In genomic region chr18:3297025-3297984, GRCh38 we compare ENCODE assay signal across 1 cellular context.
TF ChIP-seq lines count a peak whose summit lies in the region.

No MANE protein-coding gene starts in this region.

TF ChIP-seq in HepG2, 621 proteins besides CTCF, POLR2A, EP300 and RAD21 (continued from another document and continues in another):
- TF ChIP-seq LBX2 (CRISPR knock-in tag; IDR thresholded peaks at IDR 0.05; ENCODE audit: borderline replicate concordance) (no peak), NFYB (CRISPR knock-in tag; IDR thresholded peaks at IDR 0.05) (no peak), ZNF839 (CRISPR knock-in tag; IDR thresholded peaks at IDR 0.05; ENCODE audit: borderline replicate concordance) (no peak), ZMAT5 (CRISPR knock-in tag; IDR thresholded peaks at IDR 0.05; ENCODE audit: borderline replicate concordance, low read depth) (no peak), ZNF468 (CRISPR knock-in tag; IDR thresholded peaks at IDR 0.05) (no peak), KAT7 (CRISPR knock-in tag; IDR thresholded peaks at IDR 0.05; ENCODE audit: borderline replicate concordance) (peak; percentile 50; the same call in 1 of the 2 replicates), HNRNPL (IDR thresholded peaks at IDR 0.05; ENCODE audit: low read depth, low read length) (0 out of 2 replicates have a peak, but pooled peaks have one; percentile 47), ZNF841 (CRISPR knock-in tag; IDR thresholded peaks at IDR 0.05; ENCODE audit: borderline replicate concordance) (no peak), ZNF33A (CRISPR knock-in tag; IDR thresholded peaks at IDR 0.05; ENCODE audit: borderline replicate concordance) (no peak), ZNF235 (CRISPR knock-in tag; IDR thresholded peaks at IDR 0.05; ENCODE audit: borderline replicate concordance) (no peak), SETDB1 (CRISPR knock-in tag; IDR thresholded peaks at IDR 0.05; ENCODE audit: borderline replicate concordance) (no peak), TAF15 (IDR thresholded peaks at IDR 0.05; ENCODE audit: low read depth, low read length, poor library complexity, severe bottlenecking) (no peak), ZNF503 (CRISPR knock-in tag; IDR thresholded peaks at IDR 0.05) (0 out of 2 replicates have a peak, but pooled peaks have one; percentile 19), FOXP4 (CRISPR knock-in tag; IDR thresholded peaks at IDR 0.05) (peak; percentile 62), REST (IDR thresholded peaks at IDR 0.05; ENCODE audit: borderline replicate concordance in 1 of 2, low read depth in 1 of 2, low read length in 2 of 2) (peak in 1 of 2 experiments; percentile 58; a peak in 1 of 4 replicates), PAXIP1 (CRISPR knock-in tag; conservative IDR thresholded peaks at IDR 0.05) (peak; percentile 42), ZNF713 (CRISPR knock-in tag; IDR thresholded peaks at IDR 0.05) (no peak), EEA1 (CRISPR knock-in tag; IDR thresholded peaks at IDR 0.05; ENCODE audit: borderline replicate concordance) (no peak), SRY (CRISPR knock-in tag; IDR thresholded peaks at IDR 0.05) (peak; percentile 27; the same call in 1 of the 2 replicates), KDM5A (IDR thresholded peaks at IDR 0.05; ENCODE audit: borderline replicate concordance, low read length) (peak; percentile 90), ZNF230 (CRISPR knock-in tag; IDR thresholded peaks at IDR 0.05) (0 out of 2 replicates have a peak, but pooled peaks have one; percentile 38), ZNF552 (CRISPR knock-in tag; IDR thresholded peaks at IDR 0.05; ENCODE audit: borderline replicate concordance) (no peak), ZNF549 (CRISPR knock-in tag; IDR thresholded peaks at IDR 0.05) (no peak), HOXA3 (CRISPR knock-in tag; IDR thresholded peaks at IDR 0.05) (peak; percentile 90), ZNF333 (CRISPR knock-in tag; IDR thresholded peaks at IDR 0.05; ENCODE audit: borderline replicate concordance) (no peak), ZNF629 (CRISPR knock-in tag; conservative IDR thresholded peaks at IDR 0.05) (0 out of 2 replicates have a peak, but pooled peaks have one; percentile 36), ZIK1 (CRISPR knock-in tag; IDR thresholded peaks at IDR 0.05; ENCODE audit: borderline replicate concordance, low read depth) (0 out of 2 replicates have a peak, but pooled peaks have one; percentile 33), CEBPG (CRISPR knock-in tag; IDR thresholded peaks at IDR 0.05) (peak; percentile 84), ERF (CRISPR knock-in tag; IDR thresholded peaks at IDR 0.05) (peak; percentile 60; the same call in 1 of the 2 replicates), MEF2D (CRISPR knock-in tag; IDR thresholded peaks at IDR 0.05) (no peak), SIN3A (IDR thresholded peaks at IDR 0.05; ENCODE audit: borderline replicate concordance, low read depth, low read length) (peak; percentile 64; the same call in 1 of the 2 replicates), ZNF30 (CRISPR knock-in tag; IDR thresholded peaks at IDR 0.05) (no peak), ZBTB38 (CRISPR knock-in tag; IDR thresholded peaks at IDR 0.05) (peak; percentile 31; the same call in 1 of the 2 replicates), HOXA5 (CRISPR knock-in tag; IDR thresholded peaks at IDR 0.05) (peak; percentile 57; the same call in 1 of the 2 replicates), ZNF451 (CRISPR knock-in tag; IDR thresholded peaks at IDR 0.05) (no peak), KLF9 (CRISPR knock-in tag; IDR thresholded peaks at IDR 0.05; ENCODE audit: low read depth) (no peak), CCDC6 (CRISPR knock-in tag; IDR thresholded peaks at IDR 0.05) (0 out of 2 replicates have a peak, but pooled peaks have one; percentile 25), SNAI1 (CRISPR knock-in tag; IDR thresholded peaks at IDR 0.05; ENCODE audit: borderline replicate concordance) (no peak)
- TF ChIP-seq, protein P1, sequence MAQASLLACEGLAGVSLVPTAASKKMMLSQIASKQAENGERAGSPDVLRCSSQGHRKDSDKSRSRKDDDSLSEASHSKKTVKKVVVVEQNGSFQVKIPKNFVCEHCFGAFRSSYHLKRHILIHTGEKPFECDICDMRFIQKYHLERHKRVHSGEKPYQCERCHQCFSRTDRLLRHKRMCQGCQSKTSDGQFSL (CRISPR knock-in tag; IDR thresholded peaks at IDR 0.05), result no peak
- TF ChIP-seq, protein P2, sequence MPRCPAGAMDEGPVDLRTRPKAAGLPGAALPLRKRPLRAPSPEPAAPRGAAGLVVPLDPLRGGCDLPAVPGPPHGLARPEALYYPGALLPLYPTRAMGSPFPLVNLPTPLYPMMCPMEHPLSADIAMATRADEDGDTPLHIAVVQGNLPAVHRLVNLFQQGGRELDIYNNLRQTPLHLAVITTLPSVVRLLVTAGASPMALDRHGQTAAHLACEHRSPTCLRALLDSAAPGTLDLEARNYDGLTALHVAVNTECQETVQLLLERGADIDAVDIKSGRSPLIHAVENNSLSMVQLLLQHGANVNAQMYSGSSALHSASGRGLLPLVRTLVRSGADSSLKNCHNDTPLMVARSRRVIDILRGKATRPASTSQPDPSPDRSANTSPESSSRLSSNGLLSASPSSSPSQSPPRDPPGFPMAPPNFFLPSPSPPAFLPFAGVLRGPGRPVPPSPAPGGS (CRISPR knock-in tag; IDR thresholded peaks at IDR 0.05), result no peak
- TF ChIP-seq, protein P3, sequence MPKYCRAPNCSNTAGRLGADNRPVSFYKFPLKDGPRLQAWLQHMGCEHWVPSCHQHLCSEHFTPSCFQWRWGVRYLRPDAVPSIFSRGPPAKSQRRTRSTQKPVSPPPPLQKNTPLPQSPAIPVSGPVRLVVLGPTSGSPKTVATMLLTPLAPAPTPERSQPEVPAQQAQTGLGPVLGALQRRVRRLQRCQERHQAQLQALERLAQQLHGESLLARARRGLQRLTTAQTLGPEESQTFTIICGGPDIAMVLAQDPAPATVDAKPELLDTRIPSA (CRISPR knock-in tag; IDR thresholded peaks at IDR 0.05; ENCODE audit: borderline replicate concordance), result no peak
- TF ChIP-seq, protein P4, sequence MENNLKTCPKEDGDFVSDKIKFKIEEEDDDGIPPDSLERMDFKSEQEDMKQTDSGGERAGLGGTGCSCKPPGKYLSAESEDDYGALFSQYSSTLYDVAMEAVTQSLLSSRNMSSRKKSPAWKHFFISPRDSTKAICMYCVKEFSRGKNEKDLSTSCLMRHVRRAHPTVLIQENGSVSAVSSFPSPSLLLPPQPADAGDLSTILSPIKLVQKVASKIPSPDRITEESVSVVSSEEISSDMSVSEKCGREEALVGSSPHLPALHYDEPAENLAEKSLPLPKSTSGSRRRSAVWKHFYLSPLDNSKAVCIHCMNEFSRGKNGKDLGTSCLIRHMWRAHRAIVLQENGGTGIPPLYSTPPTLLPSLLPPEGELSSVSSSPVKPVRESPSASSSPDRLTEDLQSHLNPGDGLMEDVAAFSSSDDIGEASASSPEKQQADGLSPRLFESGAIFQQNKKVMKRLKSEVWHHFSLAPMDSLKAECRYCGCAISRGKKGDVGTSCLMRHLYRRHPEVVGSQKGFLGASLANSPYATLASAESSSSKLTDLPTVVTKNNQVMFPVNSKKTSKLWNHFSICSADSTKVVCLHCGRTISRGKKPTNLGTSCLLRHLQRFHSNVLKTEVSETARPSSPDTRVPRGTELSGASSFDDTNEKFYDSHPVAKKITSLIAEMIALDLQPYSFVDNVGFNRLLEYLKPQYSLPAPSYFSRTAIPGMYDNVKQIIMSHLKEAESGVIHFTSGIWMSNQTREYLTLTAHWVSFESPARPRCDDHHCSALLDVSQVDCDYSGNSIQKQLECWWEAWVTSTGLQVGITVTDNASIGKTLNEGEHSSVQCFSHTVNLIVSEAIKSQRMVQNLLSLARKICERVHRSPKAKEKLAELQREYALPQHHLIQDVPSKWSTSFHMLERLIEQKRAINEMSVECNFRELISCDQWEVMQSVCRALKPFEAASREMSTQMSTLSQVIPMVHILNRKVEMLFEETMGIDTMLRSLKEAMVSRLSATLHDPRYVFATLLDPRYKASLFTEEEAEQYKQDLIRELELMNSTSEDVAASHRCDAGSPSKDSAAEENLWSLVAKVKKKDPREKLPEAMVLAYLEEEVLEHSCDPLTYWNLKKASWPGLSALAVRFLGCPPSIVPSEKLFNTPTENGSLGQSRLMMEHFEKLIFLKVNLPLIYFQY (CRISPR knock-in tag; IDR thresholded peaks at IDR 0.05; ENCODE audit: borderline replicate concordance), result 0 out of 2 replicates have a peak, but pooled peaks have one; percentile 50
